In genomic region chr14:100676089-100676685, GRCh38 we compare ENCODE assay signal across 1 cellular context.
TF ChIP-seq lines count a peak whose summit lies in the region.

No MANE protein-coding gene starts in this region.

TF ChIP-seq in endothelial cell of umbilical vein, 7 proteins besides CTCF, POLR2A, EP300 and RAD21:
- TF ChIP-seq MYC (IDR thresholded peaks at IDR 0.05; ENCODE audit: low read depth, low read length) (no peak), FOS (IDR thresholded peaks at IDR 0.05; ENCODE audit: borderline replicate concordance, insufficient read depth, low read length) (no peak), GATA2 (IDR thresholded peaks at IDR 0.05; ENCODE audit: insufficient read depth, insufficient read length, low read depth, low read length) (no peak), POLR2AphosphoS5 (IDR thresholded peaks at IDR 0.05; ENCODE audit: insufficient read depth, low read depth, low read length) (no peak), EZH2 (IDR thresholded peaks at IDR 0.05; ENCODE audit: borderline replicate concordance, low read depth, low read length, severe bottlenecking) (no peak), MAX (IDR thresholded peaks at IDR 0.05; ENCODE audit: insufficient read depth, insufficient read length) (no peak), JUN (IDR thresholded peaks at IDR 0.05; ENCODE audit: borderline replicate concordance, insufficient read depth, insufficient read length, low read depth) (no peak)
